In the genomic region with DNA sequence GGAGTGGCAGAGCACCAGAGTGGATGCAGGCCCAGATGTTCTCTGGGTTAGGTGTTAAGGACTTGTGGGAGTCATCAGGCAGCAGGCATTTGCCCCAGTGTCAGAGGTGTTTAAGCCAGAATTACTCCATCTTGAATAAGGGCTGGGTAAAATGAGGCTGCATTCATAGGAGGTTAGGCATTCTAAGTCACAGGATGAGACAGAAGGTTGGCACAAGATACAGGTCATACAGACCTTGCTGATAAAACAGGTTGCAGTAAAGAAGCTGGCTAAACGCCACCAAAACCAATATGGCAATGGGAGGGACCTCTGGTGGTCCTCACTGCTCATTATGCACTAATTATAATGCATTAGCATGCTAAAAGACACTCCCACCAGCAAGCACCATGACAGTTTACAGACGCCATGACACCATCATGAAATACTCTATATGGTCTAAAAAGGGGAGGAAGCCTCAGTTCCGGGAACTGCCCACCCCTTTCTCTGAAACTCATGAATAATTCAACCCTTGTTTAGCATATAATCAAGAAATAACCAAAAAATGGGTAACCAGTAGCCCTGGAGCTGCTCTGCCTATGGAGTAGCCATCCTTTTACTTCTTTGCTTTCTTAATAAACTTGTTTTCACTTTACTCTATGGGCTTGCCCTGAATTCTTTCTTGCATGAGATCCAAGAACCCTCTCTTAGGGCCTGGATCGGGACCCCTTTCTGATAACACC, we compare ENCODE assay signal across 8 cellular contexts. TPM values are rescaled to one million over a fixed set of nuclear protein-coding genes. Genes with fewer than 3 reads are reported as not detected.
DNase-seq lines count a peak whose midpoint lies in the region; ATAC-seq and TF ChIP-seq lines count a peak whose summit lies in the region.

No MANE protein-coding gene starts in this region.

- POLR2A ChIA-PET in RWPE1 (lab: Yijun Ruan, JAX; ENCODE audit: low non-redundant PET): no interaction called here

- no peak overlapping the region for H2BK15ac ChIP-seq in mesendoderm (replicated peaks; ENCODE audit: low read depth)

- H3K9me3 ChIP-seq in muscle layer of duodenum (ENCODE audit: control insufficient read depth in 1 of 2, low read length in 2 of 2): no peaks in the 10 kb centered on the region
- H3K9me3 ChIP-seq in transverse colon: no peaks in the 10 kb centered on the region

- no peaks in the 10 kb centered on the region for H3K79me2 ChIP-seq in mesendoderm (ENCODE audit: control insufficient read depth, insufficient read depth, low read length)

- WGBS in transverse colon (ENCODE audit: low coverage in 1 of 2), 2 donors: 46% methylated on average over 4 of the region's 4 CpGs; no CpG with 5 or more reads in 1 of the 2 donors
- no CpG with 5 or more reads among the region's 4 CpGs for WGBS in mesendoderm (ENCODE audit: extremely low coverage, insufficient coverage, low lambda C conversion rate)

- H3K27ac ChIP-seq in RWPE1 (peak overlapping the region; percentile 68), muscle layer of duodenum (ENCODE audit: low read length) (peak overlapping the region; percentile 35), transverse colon (peak overlapping the region; percentile 89 to 96 (median 96)), mesendoderm (ENCODE audit: low read depth, low read length) (no peak overlapping the region)

- H3K79me1 ChIP-seq in mesendoderm (ENCODE audit: low read length): no peaks in the 10 kb centered on the region

- no peak overlapping the region for H4K5ac ChIP-seq in mesendoderm (ENCODE audit: low read length)

- H3K4ac ChIP-seq in mesendoderm (ENCODE audit: low read depth, low read length): no peak overlapping the region

- ATAC-seq in GM21423 (IDR thresholded peaks at IDR 0.05; ENCODE audit: unreplicated experiment): no peak

- no peak overlapping the region for H4K8ac ChIP-seq in mesendoderm (ENCODE audit: low read depth, low read length)

- H3K36me3 ChIP-seq in muscle layer of duodenum (ENCODE audit: control insufficient read depth in 1 of 2, insufficient read depth in 2 of 2, low read length in 2 of 2) (peaks cover 0 to 6% of the 10 kb centered on the region in 2 donors), transverse colon (no peaks in the 10 kb centered on the region), mesendoderm (ENCODE audit: control insufficient read depth, insufficient read depth, low read length) (no peaks in the 10 kb centered on the region)

- no peak overlapping the region for H3K23ac ChIP-seq in mesendoderm (ENCODE audit: low read length)

- H3K4me1 ChIP-seq in muscle layer of duodenum (ENCODE audit: control insufficient read depth in 1 of 2, insufficient read depth in 2 of 2, low read length in 2 of 2) (peaks cover 0 to 11% of the 10 kb centered on the region in 2 donors), transverse colon (peaks cover 7 to 23% (median 22%) of the 10 kb centered on the region in 4 donors), mesendoderm (ENCODE audit: control insufficient read depth, low read depth, low read length) (peaks cover 2% of the 10 kb centered on the region)

- no peak overlapping the region for H2BK120ac ChIP-seq in mesendoderm (ENCODE audit: low read depth, low read length)

- intact Hi-C loops in transverse colon (cut with DNase I; ENCODE audit: low total_unique reads): no loop called here

- no peak for TF ChIP-seq POLR2A in transverse colon (IDR thresholded peaks at IDR 0.05)

- in situ Hi-C loops in astrocyte of the spinal cord (cut with HindIII; ENCODE audit: low sequenced_read_pairs): no loop called here
- in situ Hi-C loops in transverse colon (cut with MboI; ENCODE audit: low pct_ligation_motif_present in 1 of 4, low pct_unique_long_range_greater_than_20kb in 1 of 4, low sequenced_read_pairs in 3 of 4): loop anchor here in 3 of 4 donors (25.0 kb wide), 1 partner anchor 90 kb away; a partner anchor contains a TSS

- TF ChIP-seq CTCF in RWPE1 (conservative IDR thresholded peaks at IDR 0.05; ENCODE audit: low read depth): no peak
- TF ChIP-seq CTCF in astrocyte of the spinal cord (IDR thresholded peaks at IDR 0.05; ENCODE audit: low read depth, low read length): no peak
- TF ChIP-seq CTCF in transverse colon (IDR thresholded peaks at IDR 0.05): no peak

- CTCF ChIA-PET in RWPE1 (lab: Yijun Ruan, JAX): no interaction called here

- no peak overlapping the region for H2BK5ac ChIP-seq in mesendoderm (ENCODE audit: low read length)

- H3K9ac ChIP-seq in mesendoderm (ENCODE audit: low read length): no peak overlapping the region

- no peak for TF ChIP-seq EP300 in transverse colon (IDR thresholded peaks at IDR 0.05; ENCODE audit: low read depth)

- H3K27me3 ChIP-seq in muscle layer of duodenum (ENCODE audit: low read depth, low read length): no peaks in the 10 kb centered on the region
- H3K27me3 ChIP-seq in transverse colon: no peaks in the 10 kb centered on the region
- H3K27me3 ChIP-seq in mesendoderm (ENCODE audit: insufficient read depth, low read length, poor library complexity): no peaks in the 10 kb centered on the region

- H3K56ac ChIP-seq in mesendoderm (ENCODE audit: low read length): no peak overlapping the region

- H3K18ac ChIP-seq in mesendoderm (ENCODE audit: low read length): no peak overlapping the region

- no peak overlapping the region for H3K4me2 ChIP-seq in mesendoderm (ENCODE audit: low read length)

- DNase-seq in activated naive CD4-positive, alpha-beta T cell treated with Interleukin-2 at 50 U/mL for 16 hours: peak; percentile 60
- DNase-seq in activated naive CD4-positive, alpha-beta T cell (lab: John Stamatoyannopoulos, UW): no peak
- no peak for DNase-seq in RWPE1 (ENCODE audit: low spot score)
- DNase-seq in astrocyte of the spinal cord (ENCODE audit: low read depth, low spot score): no peak
- no peak for DNase-seq in transverse colon
- no peak for DNase-seq in mesendoderm

- H3K4me3 ChIP-seq in astrocyte of the spinal cord (ENCODE audit: low read depth, low read length) (peak overlapping the region; percentile 35), muscle layer of duodenum (ENCODE audit: low read depth in 1 of 2, low read length in 2 of 2) (peak overlapping the region; percentile 76 to 79), transverse colon (peak overlapping the region; percentile 60 to 87 (median 75)), mesendoderm (ENCODE audit: low read length) (no peak overlapping the region)

- H2AK5ac ChIP-seq in mesendoderm (ENCODE audit: low read length): no peak overlapping the region

RNA-seq across cellular contexts. Expression of a gene that starts 0.9 kb away (rescaled TPM):
- total RNA-seq in transverse colon: 10 to 100 TPM in 3 of 4 donors, 1 to 10 TPM in 1; 1.4 to 55.4 (median 17.2) TPM
- polyA plus RNA-seq in mesendoderm (2013, experiment 1 of 2): 0.42 TPM
- 0.27 TPM for polyA plus RNA-seq in mesendoderm (2013, experiment 2 of 2)

RNA-seq across cellular contexts. Expression of a gene that starts 1.1 kb away (rescaled TPM):
- 10 to 100 TPM; 19.9 to 71.1 (median 42.7) TPM for total RNA-seq in transverse colon
- not detected for polyA plus RNA-seq in mesendoderm (2013, experiment 1 of 2)
- polyA plus RNA-seq in mesendoderm (2013, experiment 2 of 2): 0.06 TPM

RNA-seq across cellular contexts. Expression of a gene that starts 19.2 kb away (rescaled TPM):
- 100 to 1,000 TPM in 2 of 4 donors, 10 to 100 TPM in 2; 84.2 to 124 (median 102) TPM for total RNA-seq in transverse colon
- 54.9 TPM for polyA plus RNA-seq in mesendoderm (2013, experiment 1 of 2)
- 57.8 TPM for polyA plus RNA-seq in mesendoderm (2013, experiment 2 of 2)

RNA-seq across cellular contexts. Expression of a gene that starts 46.3 kb away (rescaled TPM):
- total RNA-seq in transverse colon: 100 to 1,000 TPM; 182 to 414 (median 247) TPM
- polyA plus RNA-seq in mesendoderm (2013, experiment 1 of 2): 47.8 TPM
- 51.6 TPM for polyA plus RNA-seq in mesendoderm (2013, experiment 2 of 2)

RNA-seq across cellular contexts. Expression of a gene that starts 56.9 kb away (rescaled TPM):
- 10 to 100 TPM in 3 of 4 donors, 1 to 10 TPM in 1; 8.9 to 75.2 (median 15.2) TPM for total RNA-seq in transverse colon
- 4.2 TPM for polyA plus RNA-seq in mesendoderm (2013, experiment 1 of 2)
- polyA plus RNA-seq in mesendoderm (2013, experiment 2 of 2): 4.2 TPM
